ENCODE assay signal across 8 cellular contexts in the genomic region with DNA sequence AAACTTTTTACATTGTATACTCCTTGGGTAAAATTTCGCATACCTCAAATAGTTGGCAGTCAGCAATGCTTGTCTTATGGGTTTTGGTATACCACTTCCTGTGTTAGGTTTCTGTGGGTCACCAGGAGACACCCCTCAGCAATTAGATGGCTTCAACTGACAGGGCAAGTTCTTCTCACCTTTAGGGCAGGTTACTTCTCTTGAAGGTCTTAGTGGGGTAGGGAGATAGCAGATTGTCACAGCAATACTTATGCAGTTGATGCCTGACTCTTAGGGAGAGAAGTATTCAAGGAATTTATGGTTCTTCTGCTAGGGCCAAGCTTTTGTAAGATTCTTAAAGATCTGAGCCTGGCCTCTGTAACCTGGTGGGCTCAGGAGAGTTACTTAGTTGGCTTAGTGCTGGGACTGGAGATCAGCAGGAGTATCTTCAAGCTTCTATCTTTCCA. TPM values are rescaled to one million over a fixed set of nuclear protein-coding genes. Genes with fewer than 3 reads are reported as not detected.
A peak's percentile ranks its signal among the peaks of the same experiment; 100 is the strongest.
DNase-seq lines count a peak whose midpoint lies in the region; ATAC-seq, FAIRE-seq and TF ChIP-seq lines count a peak whose summit lies in the region.

No MANE protein-coding gene starts in this region.

- no peak overlapping the region for H4K5ac ChIP-seq in H1 (ENCODE audit: insufficient read length, low read depth, low read length)

- POLR2A ChIA-PET in H1 (lab: Charles Lee; ENCODE audit: partially characterized antibody): interaction anchor here (1.8 kb wide), 1 partner anchor 45 kb away, joined by 3 read pairs; no protein-coding TSS in a partner anchor

- no peak overlapping the region for H2BK12ac ChIP-seq in H1 (ENCODE audit: low read depth, low read length)

- no peak overlapping the region for H3K23ac ChIP-seq in H1 (ENCODE audit: insufficient read length)

- H3K18ac ChIP-seq in H1 (ENCODE audit: extremely low read depth, low read length): no peak overlapping the region

- H3K14ac ChIP-seq in H1 (ENCODE audit: insufficient read length): no peak overlapping the region

- H2BK15ac ChIP-seq in H1 (ENCODE audit: low read length): no peak overlapping the region

- TF ChIP-seq POLR2A in NB4 (IDR thresholded peaks at IDR 0.05; ENCODE audit: extremely low read depth, insufficient read length): no peak
- TF ChIP-seq POLR2A in H1 (IDR thresholded peaks at IDR 0.05; ENCODE audit: control extremely low read depth in 1 of 2, low read depth in 2 of 2, low read length in 2 of 2): no peak

- no peaks in the 10 kb centered on the region for H3K9me3 ChIP-seq in H1 (ENCODE audit: insufficient read depth in 2 of 2, low read depth in 1 of 2, low read length in 1 of 2)

- TF ChIP-seq RAD21 in H1 (IDR thresholded peaks at IDR 0.05 in 1 of 2, conservative IDR thresholded peaks at IDR 0.05 in 1 of 2; ENCODE audit: low read depth in 2 of 2, low read length in 2 of 2): no peak

- H3K4me3 ChIP-seq in NB4 (ENCODE audit: low read depth, low read length) (no peak overlapping the region), H1 (ENCODE audit: extremely low read depth in 1 of 4, insufficient read depth in 2 of 4, low read depth in 3 of 4, low read length in 4 of 4) (no peak overlapping the region; a peak in 1 of 8 replicates)

- no peak overlapping the region for H2BK5ac ChIP-seq in H1 (ENCODE audit: low read depth, low read length)

- no peak overlapping the region for H3K27ac ChIP-seq in H1 (ENCODE audit: low read depth, low read length)

- no peak overlapping the region for H2AK5ac ChIP-seq in H1 (ENCODE audit: low read depth, low read length)

- peaks cover 6 to 97% of the 10 kb centered on the region in 2 experiments for H3K79me2 ChIP-seq in H1 (ENCODE audit: control insufficient read depth in 1 of 2, insufficient read depth in 2 of 2, low read length in 2 of 2)

- ATAC-seq in GM21825 (IDR thresholded peaks at IDR 0.05; ENCODE audit: unreplicated experiment): peak; percentile 70

- H3K9ac ChIP-seq in H1 (replicated peaks in 1 of 4; ENCODE audit: extremely low read depth in 1 of 4, low read depth in 3 of 4, low read length in 3 of 4): no peak overlapping the region

- no peak overlapping the region for H4K91ac ChIP-seq in H1 (replicated peaks; ENCODE audit: insufficient read length, low read length)

- peak; percentile 92 for FAIRE-seq in H1 (lab: Jason Lieb, UNC)

- peak; percentile 76 for DNase-seq in EL
- DNase-seq in NB4 (ENCODE audit: low read depth): peak; percentile 48
- peak in 1 of 2 experiments; percentile 5 for DNase-seq in H1 (ENCODE audit: low read depth in 1 of 2, low spot score in 2 of 2)
- DNase-seq in NCI-H128 (lab: John Stamatoyannopoulos, UW; ENCODE audit: unreplicated experiment): no peak
- DNase-seq in NCI-H1694 (lab: John Stamatoyannopoulos, UW): no peak
- no peak for DNase-seq in GF-D8 (lab: John Stamatoyannopoulos, UW)
- no peak for DNase-seq in NCI-H446 treated with DMSO at 0.1 percent for 48 hours (lab: John Stamatoyannopoulos, UW)

- no peak overlapping the region for H2BK120ac ChIP-seq in H1 (replicated peaks; ENCODE audit: low read depth, low read length)

- CTCF ChIA-PET in H1 (lab: Charles Lee; ENCODE audit: partially characterized antibody): interaction anchor here (1.1 to 1.3 kb wide), 2 partner anchors 11 to 24 kb away, joined by 3 to 4 read pairs; no protein-coding TSS in a partner anchor

- H4K8ac ChIP-seq in H1 (ENCODE audit: extremely low read depth, insufficient read depth, low read length): no peak overlapping the region

- no peak overlapping the region for H2AFZ ChIP-seq in H1 (ENCODE audit: low read length)

- H3K4ac ChIP-seq in H1 (replicated peaks; ENCODE audit: insufficient read length, low read depth, low read length): no peak overlapping the region

- TF ChIP-seq CTCF in NB4 (IDR thresholded peaks at IDR 0.05; ENCODE audit: low read depth, low read length) (no peak), H1 (IDR thresholded peaks at IDR 0.05; ENCODE audit: control extremely low read depth in 1 of 3, insufficient read depth in 1 of 3, low read depth in 1 of 3, low read length in 3 of 3) (no peak)

- H4K20me1 ChIP-seq in H1 (replicated peaks in 1 of 2; ENCODE audit: control insufficient read depth in 1 of 2, insufficient read depth in 2 of 2, low read length in 2 of 2): peaks cover 3% of the 10 kb centered on the region in 2 experiments

- H2BK20ac ChIP-seq in H1 (ENCODE audit: low read length): no peak overlapping the region

- no peak for TF ChIP-seq EP300 in H1 (IDR thresholded peaks at IDR 0.05; ENCODE audit: borderline replicate concordance in 1 of 2, low read depth in 2 of 2, low read length in 2 of 2)

- WGBS in H1 (ENCODE audit: extremely low coverage in 1 of 2, insufficient coverage in 1 of 2, insufficient read length in 1 of 2, insufficient replicate concordance in 2 of 2, low coverage in 1 of 2, low lambda C conversion rate in 2 of 2, missing lambda C conversion rate in 1 of 2), 2 experiments: 80% methylated on average over 1 of the region's 1 CpG; no CpG with 5 or more reads in 1 of the 2 experiments

- H3K23me2 ChIP-seq in H1 (ENCODE audit: low read depth, low read length): no peaks in the 10 kb centered on the region

- H3K4me2 ChIP-seq in H1 (ENCODE audit: insufficient read depth in 1 of 2, low read depth in 2 of 2, low read length in 2 of 2): peak overlapping the region; percentile 12 to 44; a peak in 3 of 4 replicates

- H3K27me3 ChIP-seq in H1 (replicated peaks in 1 of 4; ENCODE audit: control insufficient read depth in 3 of 4, extremely low read depth in 1 of 4, insufficient read depth in 3 of 4, low read length in 3 of 4): no peaks in the 10 kb centered on the region

- H3K36me3 ChIP-seq in H1 (ENCODE audit: control insufficient read depth in 2 of 4, insufficient read depth in 4 of 4, low read length in 3 of 4): no peaks in the 10 kb centered on the region

- peaks cover 0 to 13% (median 7%) of the 10 kb centered on the region in 4 experiments; a peak in 3 of 7 replicates for H3K4me1 ChIP-seq in H1 (replicated peaks in 1 of 4; ENCODE audit: control insufficient read depth in 3 of 4, insufficient read depth in 4 of 4, low read length in 3 of 4)

- H3K56ac ChIP-seq in H1 (replicated peaks; ENCODE audit: insufficient read length, low read depth, low read length): no peak overlapping the region

- H3K79me1 ChIP-seq in H1 (ENCODE audit: low read depth, low read length): no peaks in the 10 kb centered on the region

TF ChIP-seq in H1, 55 proteins besides CTCF, POLR2A, EP300 and RAD21 (continues in another document):
- TF ChIP-seq, protein P1, sequence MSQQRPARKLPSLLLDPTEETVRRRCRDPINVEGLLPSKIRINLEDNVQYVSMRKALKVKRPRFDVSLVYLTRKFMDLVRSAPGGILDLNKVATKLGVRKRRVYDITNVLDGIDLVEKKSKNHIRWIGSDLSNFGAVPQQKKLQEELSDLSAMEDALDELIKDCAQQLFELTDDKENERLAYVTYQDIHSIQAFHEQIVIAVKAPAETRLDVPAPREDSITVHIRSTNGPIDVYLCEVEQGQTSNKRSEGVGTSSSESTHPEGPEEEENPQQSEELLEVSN (IDR thresholded peaks at IDR 0.05): no peak
- no peak for TF ChIP-seq SIRT6 (IDR thresholded peaks at IDR 0.05; ENCODE audit: low read length)

RNA-seq across cellular contexts. Expression of a gene that starts 42.9 kb away (rescaled TPM):
- 45.9 and 50.9 TPM in 2 replicates for total RNA-seq in H1 (2021; fragmentation: NEBNext Ultra II Directional; extraction: Animal tissue kit (Norgen Biotek cat#: 25700))
- polyA plus RNA-seq in H1 (2011; rRNA removed): 16.8 and 22.3 TPM in 2 replicates
- polyA plus RNA-seq in H1 (2011; cell fraction: cytosol; rRNA removed): 22.4 TPM
- polyA plus RNA-seq in H1 (2011; cell fraction: nucleus; rRNA removed): 18.0 TPM
- polyA plus RNA-seq in H1 (2012, experiment 1 of 2): 22.2 to 39.8 TPM (median 31.8 TPM) in 4 replicates
- 1.6 TPM for polyA plus RNA-seq in H1 (2012, experiment 2 of 2)
- polyA plus RNA-seq in H1 (2013, experiment 1 of 2): 22.2 TPM
- 20.6 TPM for polyA plus RNA-seq in H1 (2013, experiment 2 of 2)
- 122 and 137 TPM in 2 replicates for polyA minus RNA-seq in H1 (2011; rRNA and poly(A)+ RNA removed)
- 26.1 TPM for polyA minus RNA-seq in H1 (2011; cell fraction: cytosol; rRNA and poly(A)+ RNA removed)
- polyA minus RNA-seq in H1 (2011; cell fraction: nucleus; rRNA and poly(A)+ RNA removed): 126 TPM

Comparison
In these comparisons a context has a peak if more than half of its experiments do, and no peak if none do; other contexts are left out.
1. DNase-seq: peak in EL (single experiment) and NB4 (single experiment); none in NCI-H128 (single experiment), NCI-H1694 (single experiment), GF-D8 (single experiment) and NCI-H446 treated with DMSO at 0.1 percent for 48 hours (single experiment).